8 cellular contexts compared by ENCODE assay signal in genomic region chr17:76385892-76386786, GRCh38. TPM values are rescaled to one million over a fixed set of nuclear protein-coding genes. Genes with fewer than 3 reads are reported as not detected.
DNase-seq lines count a peak whose midpoint lies in the region; ATAC-seq and TF ChIP-seq lines count a peak whose summit lies in the region.

No MANE protein-coding gene starts in this region.

- H3K27me3 ChIP-seq in duodenal mucosa (ENCODE audit: control insufficient read depth in 1 of 2, insufficient read depth in 2 of 2, low read length in 2 of 2) (peaks cover 0 to 6% of the 10 kb centered on the region in 2 donors), mesenchymal stem cell (ENCODE audit: control insufficient read depth in 1 of 2, insufficient read depth in 1 of 2, low read length in 2 of 2) (no peaks in the 10 kb centered on the region)

- H2BK5ac ChIP-seq in mesenchymal stem cell (ENCODE audit: low read depth, low read length, poor library complexity, severe bottlenecking): no peak overlapping the region

- H3K4me3 ChIP-seq in duodenal mucosa (ENCODE audit: low read depth in 1 of 2, low read length in 2 of 2) (peak overlapping the region; percentile 66 to 70), mesenchymal stem cell (ENCODE audit: insufficient read depth in 1 of 2, low read depth in 1 of 2, low read length in 2 of 2) (peak overlapping the region in 1 of 2 experiments; percentile 83)

- in situ Hi-C loops in ACHN (cut with HindIII; ENCODE audit: low pct_ligation_motif_present, low pct_unique_long_range_greater_than_20kb, low sequenced_read_pairs): no loop called here

- peak overlapping the region; percentile 66 for H4K8ac ChIP-seq in mesenchymal stem cell (ENCODE audit: low read length)

- 52% methylated on average over 52 of the region's 52 CpGs for WGBS in mesenchymal stem cell

- H3K36me3 ChIP-seq in duodenal mucosa (ENCODE audit: control insufficient read depth in 1 of 2, insufficient read depth in 2 of 2, low read length in 2 of 2) (peaks cover 6 to 11% of the 10 kb centered on the region in 2 donors), mesenchymal stem cell (ENCODE audit: control insufficient read depth in 1 of 2, insufficient read depth in 2 of 2, low read depth in 1 of 2, low read length in 2 of 2) (peaks cover 34 to 38% of the 10 kb centered on the region in 2 experiments)

- no peak overlapping the region for H2BK120ac ChIP-seq in mesenchymal stem cell (ENCODE audit: low read depth, low read length)

- DNase-seq in ACHN (peak; percentile 80), GM20000 (ENCODE audit: low spot score) (peak; percentile 97), NCI-H526 treated with DMSO at 0.1 percent for 48 hours (lab: John Stamatoyannopoulos, UW) (peak; percentile 35), mesenchymal stem cell (peak; percentile 79)
- DNase-seq in activated CD4-positive, alpha-beta T cell treated with anti-CD3 and anti-CD28 coated beads, Interleukin-2, amount 50 U/mL, for 4 hours: peak; percentile 81 to 82
- peak; percentile 81 to 82 for DNase-seq in stimulated activated CD8-positive, alpha-beta memory T cell treated with anti-CD3 and anti-CD28 coated beads, Interleukin-2, amount 100 ng/mL, for 48 hours (ENCODE audit: low read depth in 2 of 2)

- no peaks in the 10 kb centered on the region for H3K9me3 ChIP-seq in duodenal mucosa (ENCODE audit: control insufficient read depth in 1 of 2, low read length in 2 of 2)
- no peaks in the 10 kb centered on the region for H3K9me3 ChIP-seq in mesenchymal stem cell (ENCODE audit: control insufficient read depth, low read length)

- peak overlapping the region in 1 of 2 experiments; percentile 10 for H2BK12ac ChIP-seq in mesenchymal stem cell (ENCODE audit: low read length in 2 of 2)

- H3K18ac ChIP-seq in mesenchymal stem cell (ENCODE audit: low read depth in 1 of 2, low read length in 2 of 2): no peak overlapping the region

- no peak overlapping the region for H4K91ac ChIP-seq in mesenchymal stem cell (ENCODE audit: low read length)

- H3K4me1 ChIP-seq in duodenal mucosa (ENCODE audit: control insufficient read depth in 1 of 2, insufficient read depth in 2 of 2, low read length in 2 of 2) (peaks cover 3 to 33% of the 10 kb centered on the region in 2 donors), mesenchymal stem cell (ENCODE audit: control insufficient read depth, insufficient read depth, low read depth, low read length) (peaks cover 46% of the 10 kb centered on the region)

- no peak overlapping the region for H2AK5ac ChIP-seq in mesenchymal stem cell (ENCODE audit: low read length, severe bottlenecking)

- peak overlapping the region in 1 of 2 experiments; percentile 54 for H3K4ac ChIP-seq in mesenchymal stem cell (ENCODE audit: low read depth in 1 of 2, low read length in 2 of 2)

- H3K4me2 ChIP-seq in mesenchymal stem cell (ENCODE audit: low read length, poor library complexity, severe bottlenecking): peak overlapping the region; percentile 95

- H3K9ac ChIP-seq in duodenal mucosa (ENCODE audit: low read depth in 1 of 2, low read length in 2 of 2): peak overlapping the region in 1 of 2 donors; percentile 39
- H3K9ac ChIP-seq in mesenchymal stem cell (ENCODE audit: low read length): peak overlapping the region; percentile 94

- H2BK15ac ChIP-seq in mesenchymal stem cell (ENCODE audit: low read depth, poor library complexity, severe bottlenecking): no peak overlapping the region

- H3K14ac ChIP-seq in mesenchymal stem cell (ENCODE audit: low read length in 2 of 2): no peak overlapping the region

- peak; percentile 63 for TF ChIP-seq CTCF in GM20000 (IDR thresholded peaks at IDR 0.05; ENCODE audit: extremely low read depth, missing control alignments)

- H2AFZ ChIP-seq in mesenchymal stem cell (ENCODE audit: low read depth, low read length): peak overlapping the region; percentile 18

- no peak overlapping the region for H3K27ac ChIP-seq in duodenal mucosa (ENCODE audit: low read depth, low read length)
- no peak overlapping the region for H3K27ac ChIP-seq in mesenchymal stem cell (ENCODE audit: low read length, poor library complexity, severe bottlenecking)

- ATAC-seq in HG03139 (IDR thresholded peaks at IDR 0.05; ENCODE audit: unreplicated experiment): no peak

- no peak overlapping the region for H3K23ac ChIP-seq in mesenchymal stem cell (ENCODE audit: low read length in 2 of 2)

- peaks cover 13% of the 10 kb centered on the region for H3K79me1 ChIP-seq in mesenchymal stem cell (replicated peaks; ENCODE audit: low read length, poor library complexity, severe bottlenecking)

RNA-seq across cellular contexts. Expression of gene SPHK1, which starts 1.7 kb away (rescaled TPM):
- 5.4 TPM for polyA plus RNA-seq in mesenchymal stem cell (2013, experiment 1 of 2)
- polyA plus RNA-seq in mesenchymal stem cell (2013, experiment 2 of 2): 5.4 TPM

RNA-seq across cellular contexts. Expression of gene PRPSAP1, which starts 32.4 kb away (rescaled TPM):
- polyA plus RNA-seq in mesenchymal stem cell (2013, experiment 1 of 2): 20.6 TPM
- 19.8 TPM for polyA plus RNA-seq in mesenchymal stem cell (2013, experiment 2 of 2)

Comparison
In these comparisons a context has a peak if more than half of its experiments do, and no peak if none do; other contexts are left out.
1. DNase-seq: peak in every context shown above with its lines; median percentile 97 in GM20000; 82 in activated CD4-positive, alpha-beta T cell treated with anti-CD3 and anti-CD28 coated beads, Interleukin-2, amount 50 U/mL, for 4 hours; 82 in stimulated activated CD8-positive, alpha-beta memory T cell treated with anti-CD3 and anti-CD28 coated beads, Interleukin-2, amount 100 ng/mL, for 48 hours; 80 in ACHN; 79 in mesenchymal stem cell; 35 in NCI-H526 treated with DMSO at 0.1 percent for 48 hours.